Comparison of ENCODE assay signal across 14 cellular contexts in the genomic region with DNA sequence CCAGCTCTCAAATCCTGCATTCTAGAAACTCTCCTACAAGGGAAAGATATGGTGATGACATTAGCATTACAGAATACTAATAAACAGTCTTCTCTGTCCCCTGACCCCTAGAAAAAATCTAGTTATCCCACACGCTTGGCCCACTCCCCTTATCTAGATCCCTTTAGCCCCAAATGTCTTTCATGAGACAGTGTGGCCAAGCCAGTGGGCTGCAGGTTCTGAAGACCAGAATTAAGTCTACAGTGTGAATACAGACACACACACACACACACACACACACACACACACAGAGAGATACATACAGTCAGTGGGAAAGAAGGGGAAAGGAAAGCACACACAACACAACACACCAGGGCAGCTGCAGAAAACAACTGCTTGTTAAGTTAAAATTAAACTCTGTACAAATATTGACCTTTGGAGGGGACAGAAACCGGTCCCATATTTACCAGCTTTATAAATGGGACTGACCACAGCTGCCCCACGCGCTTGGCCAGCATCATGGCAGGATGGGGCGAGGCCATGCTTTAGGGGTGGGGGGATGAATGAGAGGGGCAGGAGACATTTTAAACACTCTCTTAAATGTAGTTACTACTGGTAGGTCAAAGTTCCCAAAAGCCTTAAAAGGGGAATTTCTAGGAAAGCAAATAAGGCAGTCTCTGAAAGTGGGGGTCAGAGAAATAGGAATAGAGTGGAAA. TPM values are rescaled to one million over a fixed set of nuclear protein-coding genes. Genes with fewer than 3 reads are reported as not detected.
DNase-seq lines count a peak whose midpoint lies in the region; TF ChIP-seq lines count a peak whose summit lies in the region.
"Had no signal": no experiment of that assay in that cellular context is flagged by ENCODE, and none has a peak within 500 bp of the region (broad histone marks: within the 10 kb centered on the region; RNA-seq: fewer than 3 reads in every experiment).

No MANE protein-coding gene starts in this region.

- H3K9me3 ChIP-seq in liver (ENCODE audit: control insufficient read depth in 4 of 4, low read length in 3 of 4) = no peaks in the 10 kb centered on the region
- H3K9me3 ChIP-seq: BLaER1 treated with 17β-estradiol and CSF1 and Interleukin-3, amounts not matched to agents 10 nM and 100 nM had no signal

- no peaks in the 10 kb centered on the region for H3K36me3 ChIP-seq in liver (ENCODE audit: control insufficient read depth in 4 of 4, insufficient read depth in 3 of 4, low read depth in 1 of 4, low read length in 3 of 4)
- H3K36me3 ChIP-seq: BLaER1 treated with 17β-estradiol and CSF1 and Interleukin-3, amounts not matched to agents 10 nM and 100 nM had no signal

- H3K4me3 ChIP-seq in liver (ENCODE audit: low read depth in 1 of 3, low read length in 3 of 3) = no peak overlapping the region
- H3K4me3 ChIP-seq: BLaER1 treated with 17β-estradiol and CSF1 and Interleukin-3, amounts not matched to agents 10 nM and 100 nM; K562 had no signal

- H3K27ac Mint-ChIP-seq in type B pancreatic cell (peak overlapping the region; percentile 75), endothelial cell (ENCODE audit: unreplicated experiment) (no peak overlapping the region)
- H3K27ac Mint-ChIP-seq: H9 had no signal

- peak overlapping the region in 1 of 2 donors; percentile 62 for H3K9ac ChIP-seq in liver (ENCODE audit: low read depth in 1 of 2, low read length in 2 of 2)
- H3K9ac ChIP-seq: BLaER1 treated with 17β-estradiol and CSF1 and Interleukin-3, amounts not matched to agents 10 nM and 100 nM had no signal

- H3K27me3 Mint-ChIP-seq in type B pancreatic cell (no peaks in the 10 kb centered on the region), endothelial cell (ENCODE audit: unreplicated experiment) (peaks cover 2% of the 10 kb centered on the region)

- H3K9me3 Mint-ChIP-seq in type B pancreatic cell (no peaks in the 10 kb centered on the region), endothelial cell (ENCODE audit: unreplicated experiment) (no peaks in the 10 kb centered on the region)
- H3K9me3 Mint-ChIP-seq: H9 had no signal

- DNase-seq in HT-29 (ENCODE audit: low spot score) = peak; percentile 60
- no peak for DNase-seq in type B pancreatic cell (ENCODE audit: extremely low spot score, unreplicated experiment)
- no peak for DNase-seq in SIG-M5 treated with dmso at 0.1 percent for 504 hours (lab: John Stamatoyannopoulos, UW; ENCODE audit: unreplicated experiment)
- DNase-seq in UCSD-AML1 (lab: John Stamatoyannopoulos, UW; ENCODE audit: unreplicated experiment) = no peak
- no peak for DNase-seq in endothelial cell (ENCODE audit: low spot score)
- DNase-seq: H9, NCI-H1694 treated with DMSO at 0.1 percent for 48 hours, NCI-H446, NCI-H82 had no signal

- no peak for TF ChIP-seq CTCF in VCaP (conservative IDR thresholded peaks at IDR 0.05)
- no peak for TF ChIP-seq CTCF in liver (IDR thresholded peaks at IDR 0.05; ENCODE audit: low read depth, low read length, missing input control)
- no peak for TF ChIP-seq CTCF in type B pancreatic cell (conservative IDR thresholded peaks at IDR 0.05)
- TF ChIP-seq CTCF in endothelial cell (IDR thresholded peaks at IDR 0.05; ENCODE audit: unreplicated experiment) = no peak

- peak overlapping the region; percentile 97 for H3K27ac ChIP-seq in VCaP
- H3K27ac ChIP-seq in liver (ENCODE audit: low read depth in 1 of 2, low read length in 2 of 2) = peak overlapping the region; percentile 79 to 87
- H3K27ac ChIP-seq: BLaER1 treated with 17β-estradiol and CSF1 and Interleukin-3, amounts not matched to agents 10 nM and 100 nM had no signal

- peak overlapping the region; percentile 44 for H3K4me3 Mint-ChIP-seq in type B pancreatic cell
- H3K4me3 Mint-ChIP-seq in endothelial cell (ENCODE audit: unreplicated experiment) = no peak overlapping the region
- H3K4me3 Mint-ChIP-seq: H9 had no signal

- H3K4me1 Mint-ChIP-seq in type B pancreatic cell (ENCODE audit: unreplicated experiment) (peaks cover 20% of the 10 kb centered on the region), endothelial cell (ENCODE audit: unreplicated experiment) (peaks cover 6% of the 10 kb centered on the region)

- peaks cover 4 to 44% (median 22%) of the 10 kb centered on the region in 4 donors for H3K4me1 ChIP-seq in liver (ENCODE audit: control insufficient read depth in 4 of 4, insufficient read depth in 4 of 4, low read length in 3 of 4)

- peak in 1 of 2 donors; percentile 43 for TF ChIP-seq RAD21 in liver (IDR thresholded peaks at IDR 0.05)

- H3K36me3 Mint-ChIP-seq in type B pancreatic cell (no peaks in the 10 kb centered on the region), endothelial cell (ENCODE audit: low read depth, unreplicated experiment) (no peaks in the 10 kb centered on the region)

- WGBS in liver = 35% methylated on average over 5 of the region's 5 CpGs

- no peaks in the 10 kb centered on the region for H3K27me3 ChIP-seq in liver (ENCODE audit: control insufficient read depth in 4 of 4, insufficient read depth in 4 of 4, low read length in 3 of 4)
- H3K27me3 ChIP-seq: BLaER1 treated with 17β-estradiol and CSF1 and Interleukin-3, amounts not matched to agents 10 nM and 100 nM had no signal

TF ChIP-seq in liver, 16 proteins besides CTCF, POLR2A, EP300 and RAD21 (continues in another document):
- TF ChIP-seq, protein P1, sequence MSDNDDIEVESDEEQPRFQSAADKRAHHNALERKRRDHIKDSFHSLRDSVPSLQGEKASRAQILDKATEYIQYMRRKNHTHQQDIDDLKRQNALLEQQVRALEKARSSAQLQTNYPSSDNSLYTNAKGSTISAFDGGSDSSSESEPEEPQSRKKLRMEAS (IDR thresholded peaks at IDR 0.05) = peak; percentile 69
- TF ChIP-seq TAF1 (conservative IDR thresholded peaks at IDR 0.05) (no peak), EGR1 (IDR thresholded peaks at IDR 0.05; ENCODE audit: low read depth in 2 of 2) (no peak), FOXA2 (IDR thresholded peaks at IDR 0.05) (peak; percentile 98), YY1 (IDR thresholded peaks at IDR 0.05) (peak; percentile 89), FOXA1 (IDR thresholded peaks at IDR 0.05) (peak; percentile 96), NR2F2 (IDR thresholded peaks at IDR 0.05) (no peak), SP1 (IDR thresholded peaks at IDR 0.05) (peak; percentile 76)
- TF ChIP-seq, protein P2, sequence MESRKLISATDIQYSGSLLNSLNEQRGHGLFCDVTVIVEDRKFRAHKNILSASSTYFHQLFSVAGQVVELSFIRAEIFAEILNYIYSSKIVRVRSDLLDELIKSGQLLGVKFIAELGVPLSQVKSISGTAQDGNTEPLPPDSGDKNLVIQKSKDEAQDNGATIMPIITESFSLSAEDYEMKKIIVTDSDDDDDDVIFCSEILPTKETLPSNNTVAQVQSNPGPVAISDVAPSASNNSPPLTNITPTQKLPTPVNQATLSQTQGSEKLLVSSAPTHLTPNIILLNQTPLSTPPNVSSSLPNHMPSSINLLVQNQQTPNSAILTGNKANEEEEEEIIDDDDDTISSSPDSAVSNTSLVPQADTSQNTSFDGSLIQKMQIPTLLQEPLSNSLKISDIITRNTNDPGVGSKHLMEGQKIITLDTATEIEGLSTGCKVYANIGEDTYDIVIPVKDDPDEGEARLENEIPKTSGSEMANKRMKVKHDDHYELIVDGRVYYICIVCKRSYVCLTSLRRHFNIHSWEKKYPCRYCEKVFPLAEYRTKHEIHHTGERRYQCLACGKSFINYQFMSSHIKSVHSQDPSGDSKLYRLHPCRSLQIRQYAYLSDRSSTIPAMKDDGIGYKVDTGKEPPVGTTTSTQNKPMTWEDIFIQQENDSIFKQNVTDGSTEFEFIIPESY (IDR thresholded peaks at IDR 0.05) = peak; percentile 33
- TF ChIP-seq, protein P3, sequence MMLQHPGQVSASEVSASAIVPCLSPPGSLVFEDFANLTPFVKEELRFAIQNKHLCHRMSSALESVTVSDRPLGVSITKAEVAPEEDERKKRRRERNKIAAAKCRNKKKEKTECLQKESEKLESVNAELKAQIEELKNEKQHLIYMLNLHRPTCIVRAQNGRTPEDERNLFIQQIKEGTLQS (IDR thresholded peaks at IDR 0.05) = no peak
- TF ChIP-seq, protein P4, sequence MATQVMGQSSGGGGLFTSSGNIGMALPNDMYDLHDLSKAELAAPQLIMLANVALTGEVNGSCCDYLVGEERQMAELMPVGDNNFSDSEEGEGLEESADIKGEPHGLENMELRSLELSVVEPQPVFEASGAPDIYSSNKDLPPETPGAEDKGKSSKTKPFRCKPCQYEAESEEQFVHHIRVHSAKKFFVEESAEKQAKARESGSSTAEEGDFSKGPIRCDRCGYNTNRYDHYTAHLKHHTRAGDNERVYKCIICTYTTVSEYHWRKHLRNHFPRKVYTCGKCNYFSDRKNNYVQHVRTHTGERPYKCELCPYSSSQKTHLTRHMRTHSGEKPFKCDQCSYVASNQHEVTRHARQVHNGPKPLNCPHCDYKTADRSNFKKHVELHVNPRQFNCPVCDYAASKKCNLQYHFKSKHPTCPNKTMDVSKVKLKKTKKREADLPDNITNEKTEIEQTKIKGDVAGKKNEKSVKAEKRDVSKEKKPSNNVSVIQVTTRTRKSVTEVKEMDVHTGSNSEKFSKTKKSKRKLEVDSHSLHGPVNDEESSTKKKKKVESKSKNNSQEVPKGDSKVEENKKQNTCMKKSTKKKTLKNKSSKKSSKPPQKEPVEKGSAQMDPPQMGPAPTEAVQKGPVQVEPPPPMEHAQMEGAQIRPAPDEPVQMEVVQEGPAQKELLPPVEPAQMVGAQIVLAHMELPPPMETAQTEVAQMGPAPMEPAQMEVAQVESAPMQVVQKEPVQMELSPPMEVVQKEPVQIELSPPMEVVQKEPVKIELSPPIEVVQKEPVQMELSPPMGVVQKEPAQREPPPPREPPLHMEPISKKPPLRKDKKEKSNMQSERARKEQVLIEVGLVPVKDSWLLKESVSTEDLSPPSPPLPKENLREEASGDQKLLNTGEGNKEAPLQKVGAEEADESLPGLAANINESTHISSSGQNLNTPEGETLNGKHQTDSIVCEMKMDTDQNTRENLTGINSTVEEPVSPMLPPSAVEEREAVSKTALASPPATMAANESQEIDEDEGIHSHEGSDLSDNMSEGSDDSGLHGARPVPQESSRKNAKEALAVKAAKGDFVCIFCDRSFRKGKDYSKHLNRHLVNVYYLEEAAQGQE (IDR thresholded peaks at IDR 0.05) = peak; percentile 77

RNA-seq across cellular contexts. Expression of a gene that starts 49.1 kb away (rescaled TPM):
- 24.7 and 25.9 TPM in 2 replicates for total RNA-seq in HT-29 (2014; rRNA removed; shearing (Covaris generic))
- total RNA-seq in liver (10 to 100 TPM; 11.8 to 13.5 TPM), type B pancreatic cell (ENCODE audit: low replicate concordance) (17.9 and 19.6 TPM in 2 replicates), endothelial cell (ENCODE audit: unreplicated experiment) (11.1 TPM)
- 1 to 10 TPM; 6.1 to 8.0 TPM for polyA plus RNA-seq in liver

RNA-seq across cellular contexts. Expression of a gene that starts 50.8 kb away (rescaled TPM):
- total RNA-seq in HT-29 (2014; rRNA removed; shearing (Covaris generic)) = 12.3 and 13.4 TPM in 2 replicates
- total RNA-seq in liver (1 to 10 TPM in 1 of 2 donors, under 1 TPM in 1; 0.75 to 2.4 TPM), type B pancreatic cell (ENCODE audit: low replicate concordance) (10.8 and 13.8 TPM in 2 replicates), endothelial cell (ENCODE audit: unreplicated experiment) (not detected)
- under 1 TPM; 0.51 to 0.82 TPM for polyA plus RNA-seq in liver
- total RNA-seq: H9, SK-MEL-5 had no signal
- polyA plus RNA-seq: K562 had no signal

RNA-seq across cellular contexts. Expression of a gene that starts 58.3 kb away (rescaled TPM):
- 5.9 and 9.9 TPM in 2 replicates for total RNA-seq in HT-29 (2014; rRNA removed; shearing (Covaris generic))
- 1 to 10 TPM in 1 of 2 donors, under 1 TPM in 1; 0.23 to 2.4 TPM for total RNA-seq in liver
- polyA plus RNA-seq in liver = under 1 TPM; 0.38 to 0.94 TPM
- 5.5 and 6.1 TPM in 2 replicates for total RNA-seq in type B pancreatic cell (ENCODE audit: low replicate concordance)
- 1.7 TPM for total RNA-seq in endothelial cell (ENCODE audit: unreplicated experiment)
